8 cellular contexts compared by ENCODE assay signal in genomic region chr10:79444243-79445119, GRCh38. TPM values are rescaled to one million over a fixed set of nuclear protein-coding genes. Genes with fewer than 3 reads are reported as not detected.
DNase-seq lines count a peak whose midpoint lies in the region; ATAC-seq and TF ChIP-seq lines count a peak whose summit lies in the region.

No MANE protein-coding gene starts in this region.

- no peaks in the 10 kb centered on the region for H4K20me1 ChIP-seq in OCI-LY1 (ENCODE audit: insufficient read depth, low read length)

- H3K4me1 ChIP-seq in OCI-LY1 (ENCODE audit: insufficient read depth, low read length, severe bottlenecking) (peaks cover 15% of the 10 kb centered on the region), transverse colon (peaks cover 4 to 58% (median 38%) of the 10 kb centered on the region in 4 donors)

- peak overlapping the region; percentile 87 for H3K4me3 Mint-ChIP-seq in activated T-helper 1 cell treated with anti-CD3 and anti-CD28 coated beads, Interleukin-12 subunit alpha, Interleukin-12 subunit beta, Interleukin-2, Interleukin-4 antibody, amounts not matched to agents 30 ng/mL and 10 ng/mL and 1 ng/mL, durations not matched to agents 14 hours and 24 hours and 36 hours
- H3K4me3 Mint-ChIP-seq in nephron progenitor cell: peak overlapping the region; percentile 93

- H3K36me3 Mint-ChIP-seq in activated T-helper 1 cell treated with anti-CD3 and anti-CD28 coated beads, Interleukin-12 subunit alpha, Interleukin-12 subunit beta, Interleukin-2, Interleukin-4 antibody, amounts not matched to agents 30 ng/mL and 10 ng/mL and 1 ng/mL, durations not matched to agents 14 hours and 24 hours and 36 hours (ENCODE audit: low read depth): no peaks in the 10 kb centered on the region
- no peaks in the 10 kb centered on the region for H3K36me3 Mint-ChIP-seq in nephron progenitor cell (ENCODE audit: low read depth)

- H3K9me2 ChIP-seq in OCI-LY1 (ENCODE audit: low read depth, low read length): no peaks in the 10 kb centered on the region

- H3K27me3 Mint-ChIP-seq in activated T-helper 1 cell treated with anti-CD3 and anti-CD28 coated beads, Interleukin-12 subunit alpha, Interleukin-12 subunit beta, Interleukin-2, Interleukin-4 antibody, amounts not matched to agents 30 ng/mL and 10 ng/mL and 1 ng/mL, durations not matched to agents 14 hours and 24 hours and 36 hours (ENCODE audit: insufficient read depth): peaks cover 59% of the 10 kb centered on the region
- peaks cover 18% of the 10 kb centered on the region for H3K27me3 Mint-ChIP-seq in nephron progenitor cell (ENCODE audit: low read depth, poor library complexity)

- in situ Hi-C loops in transverse colon (cut with MboI; ENCODE audit: low pct_ligation_motif_present in 1 of 4, low pct_unique_long_range_greater_than_20kb in 1 of 4, low sequenced_read_pairs in 3 of 4): no loop called here

- intact Hi-C loops in activated T-helper 1 cell treated with anti-CD3 and anti-CD28 coated beads, Interleukin-12 subunit alpha, Interleukin-12 subunit beta, Interleukin-2, Interleukin-4 antibody, amounts not matched to agents 30 ng/mL and 10 ng/mL and 1 ng/mL, durations not matched to agents 14 hours and 24 hours and 36 hours (cut with micrococcal nuclease): loop anchor here (1.0 to 10.0 kb wide), 12 partner anchors 10 to 1417 kb away; partner anchors contain the start of genes ANXA11, POLR3A, TMEM254 and ZMIZ1
- intact Hi-C loops in transverse colon (cut with DNase I; ENCODE audit: low total_unique reads): loop anchor here (5.0 kb wide), 1 partner anchor 37 kb away; no protein-coding TSS in a partner anchor

- no peaks in the 10 kb centered on the region for H3F3A ChIP-seq in OCI-LY1 (ENCODE audit: insufficient read depth, low read length)

- ATAC-seq in GM18505 (IDR thresholded peaks at IDR 0.05; ENCODE audit: unreplicated experiment) (peak; percentile 24), HG03064 (IDR thresholded peaks at IDR 0.05; ENCODE audit: low read depth, unreplicated experiment) (peak; percentile 18)

- WGBS in transverse colon (ENCODE audit: low coverage in 1 of 2), 2 donors: 1% methylated on average over 34 of the region's 44 CpGs; no CpG with 5 or more reads in 1 of the 2 donors

- H3K9me3 ChIP-seq in OCI-LY1 (ENCODE audit: low read length) (no peaks in the 10 kb centered on the region), transverse colon (no peaks in the 10 kb centered on the region)

- no peak for TF ChIP-seq POLR2A in GM18505 (IDR thresholded peaks at IDR 0.05; ENCODE audit: borderline replicate concordance, extremely low read depth, insufficient read depth, insufficient read length)
- peak; percentile 16 for TF ChIP-seq POLR2A in transverse colon (IDR thresholded peaks at IDR 0.05)

- DNase-seq in 8988T: peak; percentile 65
- DNase-seq in activated T-helper 1 cell treated with anti-CD3 and anti-CD28 coated beads, Interleukin-12 subunit alpha, Interleukin-12 subunit beta, Interleukin-2, Interleukin-4 antibody, amounts not matched to agents 30 ng/mL and 10 ng/mL and 1 ng/mL, durations not matched to agents 14 hours and 24 hours and 36 hours (ENCODE audit: low spot score): peak; percentile 46
- peak; percentile 67 for DNase-seq in fibroblast of the aortic adventitia (ENCODE audit: low read depth)
- DNase-seq in nephron progenitor cell: peak; percentile 61
- DNase-seq in transverse colon: peak; percentile 56

- peak overlapping the region; percentile 68 for H3K27ac Mint-ChIP-seq in activated T-helper 1 cell treated with anti-CD3 and anti-CD28 coated beads, Interleukin-12 subunit alpha, Interleukin-12 subunit beta, Interleukin-2, Interleukin-4 antibody, amounts not matched to agents 30 ng/mL and 10 ng/mL and 1 ng/mL, durations not matched to agents 14 hours and 24 hours and 36 hours
- peak overlapping the region; percentile 93 for H3K27ac Mint-ChIP-seq in nephron progenitor cell

- H3K4me3 ChIP-seq in OCI-LY1 (ENCODE audit: low read depth, low read length, poor library complexity, severe bottlenecking): peak overlapping the region; percentile 58
- peak overlapping the region; percentile 93 for H3K4me3 ChIP-seq in fibroblast of the aortic adventitia (ENCODE audit: low read depth, low read length)
- peak overlapping the region; percentile 66 to 80 (median 72) for H3K4me3 ChIP-seq in transverse colon

- H3K9ac ChIP-seq in OCI-LY1 (ENCODE audit: low read length): peak overlapping the region; percentile 33; the same call in 1 of the 2 replicates

- H2AFZ ChIP-seq in OCI-LY1 (ENCODE audit: low read length): no peak overlapping the region

- no peak for TF ChIP-seq EP300 in transverse colon (IDR thresholded peaks at IDR 0.05; ENCODE audit: low read depth)

- H3K4me2 ChIP-seq in OCI-LY1 (ENCODE audit: low read length): peak overlapping the region; percentile 74

- H3K9me3 Mint-ChIP-seq in activated T-helper 1 cell treated with anti-CD3 and anti-CD28 coated beads, Interleukin-12 subunit alpha, Interleukin-12 subunit beta, Interleukin-2, Interleukin-4 antibody, amounts not matched to agents 30 ng/mL and 10 ng/mL and 1 ng/mL, durations not matched to agents 14 hours and 24 hours and 36 hours: no peaks in the 10 kb centered on the region
- H3K9me3 Mint-ChIP-seq in nephron progenitor cell: no peaks in the 10 kb centered on the region

- H3K27ac ChIP-seq in OCI-LY1 (ENCODE audit: low read depth, low read length, poor library complexity, severe bottlenecking): no peak overlapping the region
- peak overlapping the region; percentile 86 to 97 (median 94) for H3K27ac ChIP-seq in transverse colon

- H3K36me3 ChIP-seq in OCI-LY1 (ENCODE audit: insufficient read depth, low read length) (no peaks in the 10 kb centered on the region), transverse colon (no peaks in the 10 kb centered on the region)

- H3K79me2 ChIP-seq in OCI-LY1 (ENCODE audit: insufficient read depth, low read length): no peaks in the 10 kb centered on the region

- H3K4me1 Mint-ChIP-seq in activated T-helper 1 cell treated with anti-CD3 and anti-CD28 coated beads, Interleukin-12 subunit alpha, Interleukin-12 subunit beta, Interleukin-2, Interleukin-4 antibody, amounts not matched to agents 30 ng/mL and 10 ng/mL and 1 ng/mL, durations not matched to agents 14 hours and 24 hours and 36 hours (ENCODE audit: low read depth): peaks cover 21% of the 10 kb centered on the region
- peaks cover 86% of the 10 kb centered on the region for H3K4me1 Mint-ChIP-seq in nephron progenitor cell

- TF ChIP-seq CTCF in OCI-LY1 (IDR thresholded peaks at IDR 0.05; ENCODE audit: low read length) (no peak), fibroblast of the aortic adventitia (IDR thresholded peaks at IDR 0.05; ENCODE audit: insufficient read depth, low read length) (no peak), nephron progenitor cell (IDR thresholded peaks at IDR 0.05) (no peak), transverse colon (IDR thresholded peaks at IDR 0.05) (no peak)

- H3K27me3 ChIP-seq in OCI-LY1 (ENCODE audit: insufficient read depth, low read length) (peaks cover 6% of the 10 kb centered on the region; the same call in 1 of the 2 replicates), transverse colon (no peaks in the 10 kb centered on the region)

RNA-seq across cellular contexts. Expression of gene ZCCHC24, which starts 0.9 kb away (rescaled TPM):
- total RNA-seq in activated T-helper 1 cell treated with anti-CD3 and anti-CD28 coated beads, Interleukin-12 subunit alpha, Interleukin-12 subunit beta, Interleukin-2, Interleukin-4 antibody, amounts not matched to agents 30 ng/mL and 10 ng/mL and 1 ng/mL, durations not matched to agents 14 hours and 24 hours and 36 hours: 0.52 and 0.59 TPM in 2 replicates
- total RNA-seq in fibroblast of the aortic adventitia (ENCODE audit: low replicate concordance) (38.8 and 56.0 TPM in 2 replicates), transverse colon (10 to 100 TPM; 15.6 to 41.1 (median 22.5) TPM)

Comparison
In these comparisons a context has a peak if more than half of its experiments do, and no peak if none do; other contexts are left out.
1. RNA of gene ZCCHC24, which starts 0.9 kb away (total RNA-seq): 38.8 to 56.0 TPM in fibroblast of the aortic adventitia and 15.6 to 41.1 TPM in transverse colon; 0.52 to 0.59 TPM in activated T-helper 1 cell treated with anti-CD3 and anti-CD28 coated beads, Interleukin-12 subunit alpha, Interleukin-12 subunit beta, Interleukin-2, Interleukin-4 antibody, amounts not matched to agents 30 ng/mL and 10 ng/mL and 1 ng/mL, durations not matched to agents 14 hours and 24 hours and 36 hours; every median in the first group is over 10 times any median in the second.
2. Peak in every context shown above with its lines, with median percentiles within 50 percentile points of each other: DNase-seq and H3K4me3 ChIP-seq.